ENCODE assay signal across 2 cellular contexts in genomic region chr3:124671123-124671522, GRCh38.
TF ChIP-seq lines count a peak whose summit lies in the region.

No MANE protein-coding gene starts in this region.

TF ChIP-seq in HepG2, 621 proteins besides CTCF, POLR2A, EP300 and RAD21:
- TF ChIP-seq ARNT (IDR thresholded peaks at IDR 0.05) (no peak), ATF6 (CRISPR knock-in tag; conservative IDR thresholded peaks at IDR 0.05) (no peak)

TF ChIP-seq in WTC11, 78 proteins besides CTCF, POLR2A, EP300 and RAD21:
- no peak for TF ChIP-seq SP1 (CRISPR knock-in tag; conservative IDR thresholded peaks at IDR 0.05)
- TF ChIP-seq HMGA2 (CRISPR knock-in tag; IDR thresholded peaks at IDR 0.05), result no peak
- no peak for TF ChIP-seq ZNF138 (CRISPR knock-in tag; conservative IDR thresholded peaks at IDR 0.05)
- no peak for TF ChIP-seq CBFB (CRISPR knock-in tag; IDR thresholded peaks at IDR 0.05; ENCODE audit: low read depth)
- TF ChIP-seq ATF3 (CRISPR knock-in tag; conservative IDR thresholded peaks at IDR 0.05), result no peak
- TF ChIP-seq NR2C2 (CRISPR knock-in tag; IDR thresholded peaks at IDR 0.05), result no peak
- no peak for TF ChIP-seq FOXJ3 (CRISPR knock-in tag; IDR thresholded peaks at IDR 0.05; ENCODE audit: borderline replicate concordance)
- no peak for TF ChIP-seq STAT6 (CRISPR knock-in tag; conservative IDR thresholded peaks at IDR 0.05; ENCODE audit: low read depth)
